13 cellular contexts compared by ENCODE assay signal in genomic region chr22:39466228-39467006, GRCh38. TPM values are rescaled to one million over a fixed set of nuclear protein-coding genes. Genes with fewer than 3 reads are reported as not detected.
A peak's percentile ranks its signal among the peaks of the same experiment; 100 is the strongest.
DNase-seq lines count a peak whose midpoint lies in the region; ATAC-seq and TF ChIP-seq lines count a peak whose summit lies in the region.
"Had no signal": no experiment of that assay in that cellular context is flagged by ENCODE, and none has a peak within 500 bp of the region (broad histone marks: within the 10 kb centered on the region; RNA-seq: fewer than 3 reads in every experiment).

No MANE protein-coding gene starts in this region.

- DNase-seq in fibroblast of villous mesenchyme (ENCODE audit: low read depth) (peak; percentile 48), trophoblast cell (peak; percentile 96), ecto neural progenitor cell (ENCODE audit: low spot score) (no peak), lower leg skin (ENCODE audit: low spot score in 2 of 2) (no peak), activated gamma-delta T cell treated with Interleukin-2 at 50 U/mL for 16 hours (no peak)
- DNase-seq: body of pancreas, MG63, NCI-H2171, SJCRH30 had no signal

- no peak overlapping the region for H4K12ac ChIP-seq in trophoblast cell (ENCODE audit: low read depth, low read length)

- no peak overlapping the region for H3K4me3 ChIP-seq in BLaER1
- H3K4me3 ChIP-seq in OCI-LY1 (ENCODE audit: low read depth, low read length, poor library complexity, severe bottlenecking) = peak overlapping the region; percentile 37
- no peak overlapping the region for H3K4me3 ChIP-seq in fibroblast of villous mesenchyme (ENCODE audit: low read depth, low read length)
- no peak overlapping the region for H3K4me3 ChIP-seq in trophoblast cell (ENCODE audit: low read depth, low read length)
- no peak overlapping the region for H3K4me3 ChIP-seq in lower leg skin (ENCODE audit: low read depth, poor library complexity, severe bottlenecking)
- H3K4me3 ChIP-seq: body of pancreas, MG63, SJCRH30, smooth muscle cell had no signal

- no peak overlapping the region for H2AK5ac ChIP-seq in trophoblast cell (ENCODE audit: low read length)

- peak overlapping the region; percentile 45 for H3K14ac ChIP-seq in trophoblast cell (ENCODE audit: low read length)

- no peak overlapping the region for H3K4ac ChIP-seq in trophoblast cell (ENCODE audit: low read depth, low read length)

- H3K9me2 ChIP-seq in OCI-LY1 (ENCODE audit: low read depth, low read length) = no peaks in the 10 kb centered on the region

- TF ChIP-seq POLR2A in lower leg skin (IDR thresholded peaks at IDR 0.05) = no peak

- H3K4me1 ChIP-seq in BLaER1 = peaks cover 93% of the 10 kb centered on the region
- H3K4me1 ChIP-seq in OCI-LY1 (ENCODE audit: insufficient read depth, low read length, severe bottlenecking) = peaks cover 100% of the 10 kb centered on the region
- H3K4me1 ChIP-seq in trophoblast cell (ENCODE audit: control insufficient read depth in 1 of 2, insufficient read depth in 2 of 2, low read length in 2 of 2) = peaks cover 56 to 68% of the 10 kb centered on the region in 2 experiments
- H3K4me1 ChIP-seq: SJCRH30 had no signal

- H2BK120ac ChIP-seq in trophoblast cell (ENCODE audit: insufficient read depth, low read length, poor library complexity) = peak overlapping the region; percentile 76

- H3K79me2 ChIP-seq in OCI-LY1 (ENCODE audit: insufficient read depth, low read length) (peaks cover 9% of the 10 kb centered on the region; the same call in 1 of the 2 replicates), trophoblast cell (ENCODE audit: control insufficient read depth, insufficient read depth, low read length, poor library complexity) (peaks cover 23% of the 10 kb centered on the region)

- ATAC-seq in esophagus mucosa = no peak
- ATAC-seq: body of pancreas had no signal

- H3K27ac ChIP-seq in BLaER1 (peak overlapping the region; percentile 64), OCI-LY1 (ENCODE audit: low read depth, low read length, poor library complexity, severe bottlenecking) (peak overlapping the region; percentile 98), trophoblast cell (ENCODE audit: low read depth, low read length) (peak overlapping the region; percentile 79)
- H3K27ac ChIP-seq: body of pancreas, SJCRH30 had no signal

- no peak overlapping the region for H3K23ac ChIP-seq in trophoblast cell (ENCODE audit: low read length)

- peak overlapping the region; percentile 55; the same call in 1 of the 2 replicates for H3K9ac ChIP-seq in BLaER1
- peak overlapping the region; percentile 59 for H3K9ac ChIP-seq in OCI-LY1 (ENCODE audit: low read length)
- no peak overlapping the region for H3K9ac ChIP-seq in trophoblast cell (ENCODE audit: low read length)

- WGBS in trophoblast cell (ENCODE audit: extremely low coverage, insufficient coverage, insufficient read length) = no CpG with 5 or more reads among the region's 21 CpGs
- WGBS in lower leg skin, 2 donors = 74 to 81% methylated on average over 21 of the region's 21 CpGs

- no peaks in the 10 kb centered on the region for H3K27me3 ChIP-seq in BLaER1
- H3K27me3 ChIP-seq in OCI-LY1 (ENCODE audit: insufficient read depth, low read length) = no peaks in the 10 kb centered on the region
- H3K27me3 ChIP-seq in trophoblast cell (ENCODE audit: insufficient read depth, low read length) = no peaks in the 10 kb centered on the region
- H3K27me3 ChIP-seq: body of pancreas, MG63, SJCRH30 had no signal

- H3K4me2 ChIP-seq in BLaER1 (peak overlapping the region; percentile 63), OCI-LY1 (ENCODE audit: low read length) (peak overlapping the region; percentile 52), trophoblast cell (ENCODE audit: low read length) (no peak overlapping the region)
- H3K4me2 ChIP-seq: smooth muscle cell had no signal

- H2AFZ ChIP-seq in OCI-LY1 (ENCODE audit: low read length) = no peak overlapping the region
- H2AFZ ChIP-seq in trophoblast cell (ENCODE audit: insufficient read depth, low read length, poor library complexity) = no peak overlapping the region

- TF ChIP-seq CTCF in OCI-LY1 (IDR thresholded peaks at IDR 0.05; ENCODE audit: low read length) = no peak
- TF ChIP-seq CTCF in fibroblast of villous mesenchyme (IDR thresholded peaks at IDR 0.05; ENCODE audit: insufficient read depth, low read depth, low read length) = no peak
- TF ChIP-seq CTCF in lower leg skin (IDR thresholded peaks at IDR 0.05) = no peak

- intact Hi-C loops in lower leg skin (cut with DNase I; ENCODE audit: low total_unique reads) = no loop called here

- peaks cover 3% of the 10 kb centered on the region; the same call in 1 of the 2 replicates for H3F3A ChIP-seq in OCI-LY1 (ENCODE audit: insufficient read depth, low read length)

- peak overlapping the region; percentile 86 for H4K91ac ChIP-seq in trophoblast cell (ENCODE audit: low read depth, low read length)

- H4K20me1 ChIP-seq in BLaER1 (no peaks in the 10 kb centered on the region), OCI-LY1 (ENCODE audit: insufficient read depth, low read length) (no peaks in the 10 kb centered on the region)

- peak overlapping the region; percentile 78 for H2BK5ac ChIP-seq in trophoblast cell (ENCODE audit: low read depth, low read length, poor library complexity)

- no peak overlapping the region for H2BK12ac ChIP-seq in trophoblast cell (ENCODE audit: low read length)

- H3K18ac ChIP-seq in trophoblast cell (ENCODE audit: low read length) = no peak overlapping the region

- H3K36me3 ChIP-seq in BLaER1 = no peaks in the 10 kb centered on the region
- H3K36me3 ChIP-seq in OCI-LY1 (ENCODE audit: insufficient read depth, low read length) = peaks cover 31% of the 10 kb centered on the region; the same call in 1 of the 2 replicates
- H3K36me3 ChIP-seq in trophoblast cell (ENCODE audit: control insufficient read depth in 1 of 2, insufficient read depth in 2 of 2, low read length in 2 of 2) = peaks cover 0 to 3% of the 10 kb centered on the region in 2 experiments
- H3K36me3 ChIP-seq: MG63, SJCRH30 had no signal

- H3K79me1 ChIP-seq in trophoblast cell (ENCODE audit: low read length) = peaks cover 38% of the 10 kb centered on the region

- H3K9me3 ChIP-seq in BLaER1 (no peaks in the 10 kb centered on the region), OCI-LY1 (ENCODE audit: low read length) (no peaks in the 10 kb centered on the region), trophoblast cell (ENCODE audit: insufficient read depth, low read depth, low read length) (peaks cover 2% of the 10 kb centered on the region)
- H3K9me3 ChIP-seq: body of pancreas, MG63, SJCRH30 had no signal

- H4K8ac ChIP-seq in trophoblast cell (ENCODE audit: low read depth, low read length) = peak overlapping the region; percentile 28

RNA-seq across cellular contexts. Expression of gene MGAT3, which starts 9.6 kb away (rescaled TPM):
- 0.64 and 1.3 TPM in 2 replicates for total RNA-seq in fibroblast of villous mesenchyme
- polyA plus RNA-seq in trophoblast cell (2013) = 19.8 and 20.9 TPM in 2 replicates
- total RNA-seq in lower leg skin = 1 to 10 TPM; 1.2 to 5.5 (median 3.2) TPM
- 0.44 TPM for total RNA-seq in esophagus mucosa
- total RNA-seq: SJCRH30 had no signal

RNA-seq across cellular contexts. Expression of gene MIEF1, which starts 35.7 kb away (rescaled TPM):
- total RNA-seq in fibroblast of villous mesenchyme = 26.1 and 32.8 TPM in 2 replicates
- 26.5 and 27.5 TPM in 2 replicates for polyA plus RNA-seq in trophoblast cell (2013)
- 10 to 100 TPM; 12.8 to 27.1 (median 20.2) TPM for total RNA-seq in lower leg skin
- total RNA-seq in esophagus mucosa = 16.7 TPM

RNA-seq across cellular contexts. Expression of gene ATF4, which starts 53.9 kb away (rescaled TPM):
- total RNA-seq in fibroblast of villous mesenchyme = 200 and 379 TPM in 2 replicates
- polyA plus RNA-seq in trophoblast cell (2013) = 602 and 615 TPM in 2 replicates
- total RNA-seq in lower leg skin = 100 to 1,000 TPM; 214 to 336 (median 309) TPM
- total RNA-seq in esophagus mucosa = 375 TPM

Comparison
In these comparisons a context has a peak if more than half of its experiments do, and no peak if none do; other contexts are left out.
1. DNase-seq: peak in fibroblast of villous mesenchyme (single experiment) and trophoblast cell (2 of 2); none in ecto neural progenitor cell (single experiment), lower leg skin (0 of 2) and activated gamma-delta T cell treated with Interleukin-2 at 50 U/mL for 16 hours (single experiment).
2. Peak in every context shown above with its lines, with median percentiles within 50 percentile points of each other: H3K27ac ChIP-seq.